9 cellular contexts compared by ENCODE assay signal in the genomic region with DNA sequence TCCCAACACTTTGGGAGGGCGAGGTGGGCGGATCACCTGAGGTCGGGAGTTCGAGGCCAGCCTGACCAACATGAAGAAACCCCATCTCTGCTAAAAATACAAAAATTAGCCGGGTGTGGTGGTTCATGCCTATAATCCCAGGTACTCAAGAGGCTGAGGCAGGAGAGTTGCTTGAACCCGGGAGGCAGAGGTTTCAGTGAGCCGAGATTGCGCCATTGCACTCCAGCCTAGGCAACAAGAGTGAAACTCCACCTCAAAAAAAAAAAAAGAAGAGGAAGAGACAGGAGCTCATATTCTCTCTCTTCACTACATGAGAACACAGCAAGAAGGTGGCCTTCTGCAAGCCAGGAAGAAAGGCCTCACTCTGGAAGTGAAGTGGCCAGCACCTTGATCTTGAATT. TPM values are rescaled to one million over a fixed set of nuclear protein-coding genes. Genes with fewer than 3 reads are reported as not detected.
"Had no signal": no experiment of that assay in that cellular context is flagged by ENCODE, and none has a peak within 500 bp of the region (broad histone marks: within the 10 kb centered on the region; RNA-seq: fewer than 3 reads in every experiment).

No MANE protein-coding gene starts in this region.

RNA-seq across cellular contexts. Expression of a gene that starts 15.6 kb away (rescaled TPM):
- total RNA-seq: LHCN-M2, MCF 10A, NCI-H460, PC-3, SJSA1 had no signal
- polyA plus RNA-seq: SK-N-SH had no signal

RNA-seq across cellular contexts. Expression of a gene that starts 20.6 kb away (rescaled TPM):
- total RNA-seq: LHCN-M2, SJSA1 had no signal

RNA-seq across cellular contexts. Expression of a gene that starts 39.2 kb away (rescaled TPM):
- total RNA-seq: LHCN-M2; MCF 10A; NCI-H460; PC-3; Peyer's patch; SJSA1; T-helper 1 cell treated with Interleukin-12 subunit alpha and Interleukin-12 subunit beta and Interleukin-4 antibody, amounts not matched to agents 30 ng/mL and 1 ng/mL, for 36 hours; T-helper 17 cell had no signal
- polyA plus RNA-seq: SK-N-SH had no signal
